Comparison of ENCODE assay signal across 19 cellular contexts in genomic region chr1:205709640-205710039, GRCh38. TPM values are rescaled to one million over a fixed set of nuclear protein-coding genes. Genes with fewer than 3 reads are reported as not detected.
"Had no signal": no experiment of that assay in that cellular context is flagged by ENCODE, and none has a peak within 500 bp of the region (broad histone marks: within the 10 kb centered on the region; RNA-seq: fewer than 3 reads in every experiment).

No MANE protein-coding gene starts in this region.

- H3K4me1 ChIP-seq: thyroid gland, upper lobe of left lung had no signal

- H3K27me3 Mint-ChIP-seq: naive thymus-derived CD4-positive, alpha-beta T cell had no signal

- ATAC-seq: esophagus mucosa; lower lobe of right lung; naive thymus-derived CD4-positive, alpha-beta T cell had no signal

- H3K27ac ChIP-seq: left lung, lower lobe of right lung, neutrophil, sigmoid colon, suprapubic skin, thyroid gland, upper lobe of left lung, vagina had no signal

- H3K4me3 ChIP-seq: dorsolateral prefrontal cortex, heart right ventricle, left lung, lower lobe of right lung, sigmoid colon, suprapubic skin, thyroid gland, upper lobe of left lung, vagina had no signal

- H3K27me3 ChIP-seq: dorsolateral prefrontal cortex, heart right ventricle, left lung, neutrophil, sigmoid colon, suprapubic skin, thyroid gland, upper lobe of left lung, vagina had no signal

- H3K36me3 ChIP-seq: left lung, lower lobe of right lung, neutrophil, thyroid gland, vagina had no signal

- DNase-seq: cortex of kidney; dorsolateral prefrontal cortex; effector CD8-positive, alpha-beta T cell; heart right ventricle; islet precursor cell; left lung; lower lobe of right lung; mesendoderm; naive thymus-derived CD4-positive, alpha-beta T cell; sigmoid colon; small intestine; stimulated activated CD4-positive, alpha-beta T cell treated with anti-CD3 and anti-CD28 coated beads, Interleukin-2, amount 100 ng/mL, for 48 hours; stimulated activated naive CD4-positive, alpha-beta T cell treated with Interleukin-2 at 50 U/mL for 16 hours; thyroid gland; upper lobe of left lung had no signal

- H3K4me3 Mint-ChIP-seq: naive thymus-derived CD4-positive, alpha-beta T cell had no signal

- H3K9me3 Mint-ChIP-seq: naive thymus-derived CD4-positive, alpha-beta T cell had no signal

- H3K9me3 ChIP-seq: heart right ventricle, left lung, lower lobe of right lung, neutrophil, sigmoid colon, suprapubic skin, thyroid gland, upper lobe of left lung, vagina had no signal

RNA-seq across cellular contexts. Expression of gene SLC45A3, which starts 29.3 kb away (rescaled TPM):
- polyA plus RNA-seq: naive thymus-derived CD4-positive, alpha-beta T cell had no signal
